Comparison of ENCODE assay signal across 9 cellular contexts in the genomic region with DNA sequence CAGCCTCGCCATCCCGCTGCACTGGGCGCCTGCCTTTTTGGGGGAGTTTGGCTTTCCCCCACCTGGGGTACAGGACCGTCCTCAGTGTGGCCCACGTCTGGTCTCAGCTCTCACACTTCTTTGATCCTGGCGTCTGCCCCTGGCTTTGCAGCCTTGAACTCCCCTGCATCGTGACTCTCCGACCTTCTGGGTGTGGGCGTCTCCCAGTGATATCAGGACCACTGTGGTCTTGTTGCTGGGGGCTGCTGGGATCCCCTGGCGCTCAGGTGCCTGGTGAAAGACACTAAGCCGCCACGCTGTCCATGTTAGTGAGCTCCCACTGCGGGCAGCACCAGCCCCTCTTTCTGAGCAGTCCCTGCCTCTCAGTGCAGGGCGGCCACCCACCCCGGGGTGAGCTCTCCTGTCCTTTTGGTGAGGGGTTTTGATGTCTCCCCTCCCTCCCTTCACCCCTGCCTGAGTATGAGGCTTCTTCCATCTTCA. TPM values are rescaled to one million over a fixed set of nuclear protein-coding genes. Genes with fewer than 3 reads are reported as not detected.
A peak's percentile ranks its signal among the peaks of the same experiment; 100 is the strongest.
DNase-seq lines count a peak whose midpoint lies in the region; ATAC-seq, FAIRE-seq and TF ChIP-seq lines count a peak whose summit lies in the region.
"Had no signal": no experiment of that assay in that cellular context is flagged by ENCODE, and none has a peak within 500 bp of the region (broad histone marks: within the 10 kb centered on the region; RNA-seq: fewer than 3 reads in every experiment).

No MANE protein-coding gene starts in this region.

- no peak overlapping the region for H3K23ac ChIP-seq in trophoblast cell (ENCODE audit: low read length)

- H3K9me3 Mint-ChIP-seq in Calu3 (ENCODE audit: low read depth, unreplicated experiment): peaks cover 3% of the 10 kb centered on the region

- H4K91ac ChIP-seq in trophoblast cell (ENCODE audit: low read depth, low read length): no peak overlapping the region

- no peak overlapping the region for H3K27ac ChIP-seq in SU-DHL-6 (ENCODE audit: low read depth, low read length)
- H3K27ac ChIP-seq in trophoblast cell (ENCODE audit: low read depth, low read length): no peak overlapping the region
- no peak overlapping the region for H3K27ac ChIP-seq in small intestine (ENCODE audit: low read depth in 1 of 2, low read length in 1 of 2)

- ATAC-seq in GM21529 (IDR thresholded peaks at IDR 0.05; ENCODE audit: unreplicated experiment): no peak

- no peaks in the 10 kb centered on the region for H3K9me2 ChIP-seq in SU-DHL-6 (replicated peaks; ENCODE audit: insufficient read depth, low read length)

- H2BK5ac ChIP-seq in trophoblast cell (ENCODE audit: low read depth, low read length, poor library complexity): no peak overlapping the region

- WGBS in trophoblast cell (ENCODE audit: extremely low coverage, insufficient coverage, insufficient read length): no CpG with 5 or more reads among the region's 15 CpGs
- 36 to 46% (median 38%) methylated on average over 15 of the region's 15 CpGs for WGBS in small intestine, 3 donors

- H3K36me3 ChIP-seq in SU-DHL-6 (ENCODE audit: low read length) (no peaks in the 10 kb centered on the region), trophoblast cell (ENCODE audit: control insufficient read depth in 1 of 2, insufficient read depth in 2 of 2, low read length in 2 of 2) (peaks cover 40 to 46% of the 10 kb centered on the region in 2 experiments), small intestine (ENCODE audit: control insufficient read depth in 2 of 2, insufficient read depth in 2 of 2, low read length in 2 of 2) (peaks cover 0 to 8% of the 10 kb centered on the region in 2 donors)

- peak overlapping the region; percentile 73 for H3K4me2 ChIP-seq in SU-DHL-6 (ENCODE audit: low read depth, low read length, poor library complexity, severe bottlenecking)
- peak overlapping the region; percentile 64 for H3K4me2 ChIP-seq in trophoblast cell (ENCODE audit: low read length)

- H3K9me3 ChIP-seq in SU-DHL-6 (ENCODE audit: insufficient read depth, low read length) (no peaks in the 10 kb centered on the region), trophoblast cell (ENCODE audit: insufficient read depth, low read depth, low read length) (no peaks in the 10 kb centered on the region), small intestine (ENCODE audit: control insufficient read depth, low read depth) (no peaks in the 10 kb centered on the region)

- H3K4me3 Mint-ChIP-seq in Calu3 (ENCODE audit: low read depth, unreplicated experiment): peak overlapping the region; percentile 84

- no peak overlapping the region for H2BK12ac ChIP-seq in trophoblast cell (ENCODE audit: low read length)

- H2AK5ac ChIP-seq in trophoblast cell (ENCODE audit: low read length): peak overlapping the region; percentile 95

- no peaks in the 10 kb centered on the region for H3K27me3 ChIP-seq in SU-DHL-6 (ENCODE audit: low read length)
- no peaks in the 10 kb centered on the region for H3K27me3 ChIP-seq in trophoblast cell (ENCODE audit: insufficient read depth, low read length)
- H3K27me3 ChIP-seq in small intestine (ENCODE audit: control insufficient read depth in 2 of 2, insufficient read depth in 2 of 2, low read length in 2 of 2): no peaks in the 10 kb centered on the region

- no peaks in the 10 kb centered on the region; the same call in 1 of the 2 replicates for H4K20me1 ChIP-seq in SU-DHL-6 (ENCODE audit: low read depth, low read length)

- peaks cover 11% of the 10 kb centered on the region for H3K27me3 Mint-ChIP-seq in Calu3 (ENCODE audit: unreplicated experiment)

- H2BK120ac ChIP-seq in trophoblast cell (ENCODE audit: insufficient read depth, low read length, poor library complexity): no peak overlapping the region

- H3K4me1 ChIP-seq in trophoblast cell (ENCODE audit: control insufficient read depth in 1 of 2, insufficient read depth in 2 of 2, low read length in 2 of 2): peaks cover 11 to 15% of the 10 kb centered on the region in 2 experiments
- peaks cover 0 to 6% of the 10 kb centered on the region in 2 donors for H3K4me1 ChIP-seq in small intestine (ENCODE audit: control insufficient read depth in 2 of 2, insufficient read depth in 1 of 2, low read depth in 1 of 2, low read length in 1 of 2)

- H3K27ac Mint-ChIP-seq in Calu3 (ENCODE audit: unreplicated experiment): peak overlapping the region; percentile 97

- H3K79me1 ChIP-seq in trophoblast cell (ENCODE audit: low read length): peaks cover 8% of the 10 kb centered on the region

- intact Hi-C loops in Calu3 (cut with micrococcal nuclease; ENCODE audit: unreplicated experiment): no loop called here

- H3F3A ChIP-seq in SU-DHL-6 (ENCODE audit: insufficient read depth): no peaks in the 10 kb centered on the region

- H3K79me2 ChIP-seq in SU-DHL-6 (ENCODE audit: insufficient read depth, low read length) (peaks cover 50% of the 10 kb centered on the region), trophoblast cell (ENCODE audit: control insufficient read depth, insufficient read depth, low read length, poor library complexity) (peaks cover 31% of the 10 kb centered on the region)

- no peak for DNase-seq in Calu3
- DNase-seq in epithelial cell of esophagus (ENCODE audit: low read depth): no peak
- DNase-seq in trophoblast cell: no peak
- DNase-seq in small intestine: no peak
- DNase-seq in NCI-H524 (lab: John Stamatoyannopoulos, UW): no peak
- DNase-seq in NCI-H1694 (lab: John Stamatoyannopoulos, UW): no peak
- DNase-seq: central memory CD4-positive, alpha-beta T cell had no signal

- H4K8ac ChIP-seq in trophoblast cell (ENCODE audit: low read depth, low read length): no peak overlapping the region

- TSS peak; percentile 22 for BruUV-seq in Calu3 (replicated peaks; lab: Mats Ljungman, UMichigan)

- no peak for FAIRE-seq in small intestine (lab: Jason Lieb, UNC)

- peaks cover 34% of the 10 kb centered on the region for H3K4me1 Mint-ChIP-seq in Calu3 (ENCODE audit: low read depth, unreplicated experiment)

- peak overlapping the region; percentile 88 for H3K9ac ChIP-seq in SU-DHL-6 (ENCODE audit: low read length)
- H3K9ac ChIP-seq in trophoblast cell (ENCODE audit: low read length): peak overlapping the region; percentile 55

- H3K4ac ChIP-seq in trophoblast cell (ENCODE audit: low read depth, low read length): peak overlapping the region; percentile 100

- no peak for TF ChIP-seq CTCF in Calu3 (IDR thresholded peaks at IDR 0.05; ENCODE audit: unreplicated experiment)
- no peak for TF ChIP-seq CTCF in SU-DHL-6 (IDR thresholded peaks at IDR 0.05; ENCODE audit: insufficient read depth, low read length, poor library complexity, severe bottlenecking)
- TF ChIP-seq CTCF in epithelial cell of esophagus (IDR thresholded peaks at IDR 0.05; ENCODE audit: insufficient read depth, low read depth, low read length, missing control alignments): no peak

- peaks cover 79% of the 10 kb centered on the region for H3K36me3 Mint-ChIP-seq in Calu3 (ENCODE audit: insufficient read depth, unreplicated experiment)

- no peak overlapping the region for H2AFZ ChIP-seq in SU-DHL-6 (ENCODE audit: low read depth, low read length, severe bottlenecking)
- peak overlapping the region; percentile 1 for H2AFZ ChIP-seq in trophoblast cell (ENCODE audit: insufficient read depth, low read length, poor library complexity)

- no peak overlapping the region for H3K18ac ChIP-seq in trophoblast cell (ENCODE audit: low read length)

- peak overlapping the region; percentile 28 for H4K12ac ChIP-seq in trophoblast cell (ENCODE audit: low read depth, low read length)

- CTCF ChIA-PET in Calu3 (lab: Charles Lee): interaction anchor here (0.6 kb wide), 1 partner anchor 334 kb away, joined by 6 read pairs; no protein-coding TSS in a partner anchor

- peak overlapping the region; percentile 22 for H3K14ac ChIP-seq in trophoblast cell (ENCODE audit: low read length)

- H3K4me3 ChIP-seq in SU-DHL-6 (ENCODE audit: insufficient read depth, low read length, poor library complexity, severe bottlenecking) (peak overlapping the region; percentile 75), epithelial cell of esophagus (ENCODE audit: low read length) (peak overlapping the region; percentile 67), trophoblast cell (ENCODE audit: low read depth, low read length) (peak overlapping the region; percentile 95), small intestine (ENCODE audit: low read depth in 1 of 2, low read length in 2 of 2) (peak overlapping the region in 1 of 2 donors; percentile 100)

RNA-seq across cellular contexts. Expression of gene CNOT3, which starts 1.3 kb away (rescaled TPM):
- 79.4 and 87.4 TPM in 2 replicates for total RNA-seq in Calu3 (2022)
- polyA plus RNA-seq in trophoblast cell (2013): 86.9 and 87.2 TPM in 2 replicates
- polyA plus RNA-seq in small intestine: 10 to 100 TPM; 24.4 to 31.1 (median 25.9) TPM

RNA-seq across cellular contexts. Expression of gene LENG1, which starts 20.7 kb away (rescaled TPM):
- 9.9 and 10.7 TPM in 2 replicates for total RNA-seq in Calu3 (2022)
- 6.2 TPM in 2 replicates for polyA plus RNA-seq in trophoblast cell (2013)
- 10 to 100 TPM in 1 of 3 donors, 1 to 10 TPM in 2; 6.7 to 11.1 (median 9.7) TPM for polyA plus RNA-seq in small intestine

RNA-seq across cellular contexts. Expression of gene PRPF31, which starts 23.3 kb away (rescaled TPM):
- total RNA-seq in Calu3 (2022): 106 TPM in 2 replicates
- polyA plus RNA-seq in trophoblast cell (2013): 62.2 and 62.3 TPM in 2 replicates
- 10 to 100 TPM; 44.3 to 57.0 (median 47.6) TPM for polyA plus RNA-seq in small intestine

RNA-seq across cellular contexts. Expression of gene TFPT, which starts 23.4 kb away (rescaled TPM):
- 30.8 and 34.2 TPM in 2 replicates for total RNA-seq in Calu3 (2022)
- polyA plus RNA-seq in trophoblast cell (2013): 13.4 and 14.2 TPM in 2 replicates
- polyA plus RNA-seq in small intestine: 10 to 100 TPM; 22.6 to 26.5 (median 23.6) TPM

RNA-seq across cellular contexts. Expression of gene TMC4, which starts 34.1 kb away (rescaled TPM):
- total RNA-seq in Calu3 (2022): 157 and 166 TPM in 2 replicates
- polyA plus RNA-seq in trophoblast cell (2013): 6.2 and 6.5 TPM in 2 replicates
- polyA plus RNA-seq in small intestine: 100 to 1,000 TPM in 2 of 3 donors, 10 to 100 TPM in 1; 40.6 to 174 (median 118) TPM
